Comparison of ENCODE assay signal across 8 cellular contexts in the genomic region with DNA sequence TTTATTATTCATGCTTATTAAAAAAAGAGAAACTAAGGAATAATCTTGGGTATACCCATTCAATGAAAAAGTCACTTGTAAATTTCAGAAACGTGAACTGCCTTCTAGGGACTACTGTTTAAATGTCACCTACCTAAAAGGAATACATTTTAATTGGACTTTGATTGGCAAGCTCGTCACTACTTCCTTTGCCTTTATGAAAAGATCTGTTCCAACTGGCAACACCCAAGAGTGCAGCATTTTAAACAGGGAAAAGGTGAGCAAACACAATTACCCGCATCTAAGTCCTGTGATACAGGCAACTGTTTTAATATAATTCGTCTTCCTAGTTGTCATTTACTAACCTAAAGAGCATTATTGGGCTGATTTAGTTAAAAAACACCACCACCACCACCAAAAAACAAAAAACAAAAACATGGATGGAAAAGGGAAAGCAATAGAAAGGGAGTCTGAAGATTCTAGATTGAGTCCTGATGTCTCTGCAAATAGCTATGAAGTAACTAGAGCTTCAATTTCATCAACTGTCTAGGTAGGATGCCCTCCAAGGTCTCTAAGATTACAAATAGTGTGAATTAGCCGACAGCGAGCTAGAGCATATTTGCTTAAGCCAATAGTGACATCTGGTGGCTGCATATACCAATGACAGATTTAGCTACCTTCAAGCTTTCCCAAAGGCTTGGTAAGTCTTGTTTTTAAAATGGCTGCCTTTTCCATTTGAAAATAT. TPM values are rescaled to one million over a fixed set of nuclear protein-coding genes. Genes with fewer than 3 reads are reported as not detected.
DNase-seq lines count a peak whose midpoint lies in the region; ATAC-seq and TF ChIP-seq lines count a peak whose summit lies in the region.

No MANE protein-coding gene starts in this region.

- H3K27ac Mint-ChIP-seq in MCF 10A (ENCODE audit: low read depth, unreplicated experiment) = no peak overlapping the region

- H3K4me1 ChIP-seq in MM.1S (ENCODE audit: low read length) (no peaks in the 10 kb centered on the region), Peyer's patch (no peaks in the 10 kb centered on the region)

- peak; percentile 89 for ATAC-seq in HG02588 (IDR thresholded peaks at IDR 0.05; ENCODE audit: unreplicated experiment)

- no peaks in the 10 kb centered on the region for H3K27me3 Mint-ChIP-seq in MCF 10A (ENCODE audit: insufficient read depth, unreplicated experiment)

- no peaks in the 10 kb centered on the region for H3K9me3 Mint-ChIP-seq in MCF 10A (ENCODE audit: unreplicated experiment)

- no peaks in the 10 kb centered on the region for H3K27me3 ChIP-seq in MM.1S (replicated peaks; ENCODE audit: insufficient read depth, low read length)
- H3K27me3 ChIP-seq in Peyer's patch = no peaks in the 10 kb centered on the region

- peak overlapping the region; percentile 45; the same call in 1 of the 2 replicates for H2AFZ ChIP-seq in MM.1S (ENCODE audit: low read length)

- CTCF ChIA-PET in MCF 10A (lab: Yijun Ruan, JAX) = interaction anchor here (0.5 to 3.5 kb wide), 43 partner anchors 10 to 800 kb away, joined by 3 to 51 read pairs (median 4); a partner anchor contains a TSS

- intact Hi-C loops in MCF 10A (cut with micrococcal nuclease) = loop anchor here (1.0 to 5.0 kb wide), 8 partner anchors 51 to 873 kb away; no protein-coding TSS in a partner anchor

- H3K4me3 Mint-ChIP-seq in MCF 10A (ENCODE audit: unreplicated experiment) = no peak overlapping the region

- H3K4me3 ChIP-seq in MM.1S (ENCODE audit: low read length) (no peak overlapping the region), Peyer's patch (no peak overlapping the region)

- peaks cover 6% of the 10 kb centered on the region for H3K36me3 Mint-ChIP-seq in MCF 10A (ENCODE audit: insufficient read depth, unreplicated experiment)

- no peak overlapping the region for H3K9ac ChIP-seq in MM.1S (ENCODE audit: low read length)

- POLR2A ChIA-PET in MCF 10A (lab: Yijun Ruan, JAX) = interaction anchor here (0.7 to 1.4 kb wide), 7 partner anchors 9 to 871 kb away, joined by 3 to 7 read pairs (median 3); no protein-coding TSS in a partner anchor

- H3K36me3 ChIP-seq in MM.1S (replicated peaks; ENCODE audit: insufficient read depth, low read length) (no peaks in the 10 kb centered on the region), Peyer's patch (no peaks in the 10 kb centered on the region)

- peaks cover 7% of the 10 kb centered on the region for H3K4me1 Mint-ChIP-seq in MCF 10A (ENCODE audit: insufficient read depth, unreplicated experiment)

- no peak overlapping the region for H3K4me2 ChIP-seq in MM.1S (ENCODE audit: low read depth, low read length)

- TF ChIP-seq CTCF in GM12874 (IDR thresholded peaks at IDR 0.05; ENCODE audit: insufficient read depth, low read depth, low read length) = peak; percentile 64
- TF ChIP-seq CTCF in MM.1S (IDR thresholded peaks at IDR 0.05; ENCODE audit: low read length) = peak; percentile 81
- TF ChIP-seq CTCF in Peyer's patch (IDR thresholded peaks at IDR 0.05) = peak; percentile 32 to 94 (median 82)
- peak; percentile 65 for TF ChIP-seq CTCF in MCF 10A (IDR thresholded peaks at IDR 0.05; ENCODE audit: unreplicated experiment)

- H3K9me3 ChIP-seq in MM.1S (replicated peaks; ENCODE audit: insufficient read depth, low read length) (no peaks in the 10 kb centered on the region), Peyer's patch (no peaks in the 10 kb centered on the region)

- H3K79me2 ChIP-seq in MM.1S (ENCODE audit: low read length) = no peaks in the 10 kb centered on the region

- peak; percentile 66 for DNase-seq in AG08396 (ENCODE audit: low spot score)
- DNase-seq in MM.1S = peak; percentile 83
- peak in 1 of 3 donors; percentile 73 for DNase-seq in Peyer's patch
- peak; percentile 85 for DNase-seq in MCF 10A (ENCODE audit: unreplicated experiment)
- DNase-seq in iPS-NIHi7 (ENCODE audit: extremely low spot score) = peak; percentile 81
- peak; percentile 3 to 26 for DNase-seq in stimulated activated CD4-positive, alpha-beta T cell treated with anti-CD3 and anti-CD28 coated beads, Interleukin-2, amount 100 ng/mL, for 24 hours

- H4K20me1 ChIP-seq in MM.1S (ENCODE audit: insufficient read depth, low read length) = no peaks in the 10 kb centered on the region

- H3K9me2 ChIP-seq in MM.1S (replicated peaks; ENCODE audit: insufficient read depth, low read length) = no peaks in the 10 kb centered on the region

- no peak for TF ChIP-seq POLR2A in Peyer's patch (IDR thresholded peaks at IDR 0.05)

- H3K27ac ChIP-seq in MM.1S (ENCODE audit: low read length) (no peak overlapping the region), Peyer's patch (no peak overlapping the region)

- BruUV-seq in MCF 10A (replicated peaks; lab: Mats Ljungman, UMichigan) = no TSS peak

- H3F3A ChIP-seq in MM.1S (ENCODE audit: insufficient read depth, low read length) = no peaks in the 10 kb centered on the region

RNA-seq across cellular contexts. Expression of a gene that starts 33.8 kb away (rescaled TPM):
- total RNA-seq in Peyer's patch (10 to 100 TPM; 37.0 to 79.9 (median 52.4) TPM), MCF 10A (2022) (26.3 and 31.5 TPM in 2 replicates)
